22 cellular contexts compared by ENCODE assay signal in the genomic region with DNA sequence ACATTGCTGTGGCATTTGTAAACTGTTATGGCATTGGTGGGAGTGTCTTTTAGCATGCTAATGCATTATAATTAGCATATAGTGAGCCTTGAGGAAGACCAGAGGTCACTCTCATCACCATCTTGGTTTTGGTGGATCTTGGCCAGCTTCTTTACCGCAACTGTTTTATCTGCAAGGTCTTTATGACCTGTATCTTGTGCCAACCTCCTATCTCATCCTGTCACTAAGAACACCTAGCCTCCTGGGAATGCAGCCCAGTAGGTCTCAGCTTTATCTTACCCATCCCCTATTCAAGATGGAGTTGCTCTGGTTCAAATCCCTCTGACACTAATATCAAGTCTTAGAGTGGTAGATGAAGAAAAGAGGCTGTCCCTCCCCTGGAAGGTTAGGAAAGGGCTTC.
"Had no signal": no experiment of that assay in that cellular context is flagged by ENCODE, and none has a peak within 500 bp of the region (broad histone marks: within the 10 kb centered on the region; RNA-seq: fewer than 3 reads in every experiment).

No MANE protein-coding gene starts in this region.

- H3K4me3 ChIP-seq: K562, SJSA1, SK-N-MC had no signal

- H3K4me1 Mint-ChIP-seq: IgD-negative memory B cell had no signal

- H3K4me2 ChIP-seq: KMS-11 had no signal

- H3K4me3 Mint-ChIP-seq: IgD-negative memory B cell had no signal

- H3K27ac Mint-ChIP-seq: IgD-negative memory B cell had no signal

- H3K27me3 Mint-ChIP-seq: IgD-negative memory B cell had no signal

- H3K27ac ChIP-seq: HL-60, KMS-11, SJSA1, SK-N-MC had no signal

- H3K36me3 Mint-ChIP-seq: IgD-negative memory B cell had no signal

- H3K9me3 ChIP-seq: SJSA1 had no signal

- ATAC-seq: K562 had no signal

- FAIRE-seq: HTR-8/SVneo, K562, RCC 7860 had no signal

- DNase-seq: Kasumi-1, NCI-H1092, NCI-H1105 treated with DMSO at 0.1 percent for 48 hours, NCI-H1436, NCI-H187, NCI-H2029, NCI-H2081 treated with DMSO at 0.1 percent for 48 hours, NCI-H226, NCI-H510A, NCI-H69, NCI-H774, Right ventricle myocardium superior, RPMI8226, SIG-M5 had no signal

- H3K27me3 ChIP-seq: SJSA1 had no signal

- H3K9ac ChIP-seq: KMS-11 had no signal

- H3K36me3 ChIP-seq: SJSA1 had no signal

- H3K4me1 ChIP-seq: SJSA1 had no signal
